In genomic region chr5:151570058-151570457, GRCh38 we compare ENCODE assay signal across 27 cellular contexts. TPM values are rescaled to one million over a fixed set of nuclear protein-coding genes. Genes with fewer than 3 reads are reported as not detected.
A peak's percentile ranks its signal among the peaks of the same experiment; 100 is the strongest.
DNase-seq lines count a peak whose midpoint lies in the region; ATAC-seq and TF ChIP-seq lines count a peak whose summit lies in the region.
"Had no signal": no experiment of that assay in that cellular context is flagged by ENCODE, and none has a peak within 500 bp of the region (broad histone marks: within the 10 kb centered on the region; RNA-seq: fewer than 3 reads in every experiment).

No MANE protein-coding gene starts in this region.

- H3K4me3 Mint-ChIP-seq in MCF 10A (ENCODE audit: unreplicated experiment), result no peak overlapping the region
- no peak overlapping the region for H3K4me3 Mint-ChIP-seq in activated CD4-positive, alpha-beta memory T cell treated with anti-CD3 and anti-CD28 coated beads for 36 hours
- H3K4me3 Mint-ChIP-seq: activated CD8-positive, alpha-beta T cell treated with anti-CD3 and anti-CD28 coated beads for 36 hours; activated naive CD8-positive, alpha-beta T cell treated with anti-CD3 and anti-CD28 coated beads, Interleukin-2, amount 10 ng/mL, durations not matched to agents 7 days and 5 days; stimulated activated naive B cell treated with anti-CD40 and anti-IgM and Interleukin-4, amounts not matched to agents 10 μg/mL and 1 μg/mL and 100 μg/mL, for 72 hours had no signal

- H3K27me3 Mint-ChIP-seq in MCF 10A (ENCODE audit: insufficient read depth, unreplicated experiment), result no peaks in the 10 kb centered on the region
- H3K27me3 Mint-ChIP-seq in activated CD4-positive, alpha-beta memory T cell treated with anti-CD3 and anti-CD28 coated beads for 36 hours, result peaks cover 15% of the 10 kb centered on the region
- H3K27me3 Mint-ChIP-seq: activated CD8-positive, alpha-beta T cell treated with anti-CD3 and anti-CD28 coated beads for 36 hours had no signal

- BruUV-seq in MCF 10A (replicated peaks; lab: Mats Ljungman, UMichigan), result no TSS peak

- peaks cover 59% of the 10 kb centered on the region for H3K4me1 Mint-ChIP-seq in MCF 10A (ENCODE audit: insufficient read depth, unreplicated experiment)
- peaks cover 9% of the 10 kb centered on the region for H3K4me1 Mint-ChIP-seq in activated CD4-positive, alpha-beta memory T cell treated with anti-CD3 and anti-CD28 coated beads for 36 hours (ENCODE audit: low read depth)
- H3K4me1 Mint-ChIP-seq: activated naive CD8-positive, alpha-beta T cell treated with anti-CD3 and anti-CD28 coated beads, Interleukin-2, amount 10 ng/mL, durations not matched to agents 7 days and 5 days had no signal

- H3K4me1 ChIP-seq in iPS-20b (ENCODE audit: insufficient read depth, low read length), result 0 out of 2 replicates have a peak, but pooled peaks cover 2% of the 10 kb centered on the region
- H3K4me1 ChIP-seq in gastrocnemius medialis, result peaks cover 0 to 4% of the 10 kb centered on the region in 2 donors
- H3K4me1 ChIP-seq: BLaER1, HAP-1, SJSA1, spleen had no signal

- TF ChIP-seq POLR2A in gastrocnemius medialis (IDR thresholded peaks at IDR 0.05), result peak in 1 of 2 donors; percentile 29

- peak; percentile 60 to 94 for ATAC-seq in gastrocnemius medialis
- ATAC-seq in GM21737 (IDR thresholded peaks at IDR 0.05; ENCODE audit: unreplicated experiment), result no peak
- no peak for ATAC-seq in HG03139 (IDR thresholded peaks at IDR 0.05; ENCODE audit: unreplicated experiment)
- ATAC-seq: Panc1 had no signal

- intact Hi-C loops in MCF 10A (cut with micrococcal nuclease) (loop anchor here (2.0 to 5.0 kb wide), 2 partner anchors 47 to 83 kb away; no protein-coding TSS in a partner anchor), gastrocnemius medialis (cut with DNase I; ENCODE audit: low total_unique reads) (no loop called here)
- intact Hi-C loops in activated CD4-positive, alpha-beta memory T cell treated with anti-CD3 and anti-CD28 coated beads for 36 hours (cut with micrococcal nuclease), result no loop called here

- in situ Hi-C loops in gastrocnemius medialis (cut with MboI; ENCODE audit: low sequenced_read_pairs in 4 of 4), result no loop called here

- no peak for TF ChIP-seq CTCF in MCF 10A (IDR thresholded peaks at IDR 0.05; ENCODE audit: unreplicated experiment)
- TF ChIP-seq CTCF in gastrocnemius medialis (IDR thresholded peaks at IDR 0.05 in 4 of 5, conservative IDR thresholded peaks at IDR 0.05 in 1 of 5), result no peak

- no peaks in the 10 kb centered on the region for H3K9me3 Mint-ChIP-seq in MCF 10A (ENCODE audit: unreplicated experiment)
- H3K9me3 Mint-ChIP-seq in activated CD4-positive, alpha-beta memory T cell treated with anti-CD3 and anti-CD28 coated beads for 36 hours, result no peaks in the 10 kb centered on the region
- H3K9me3 Mint-ChIP-seq: activated CD8-positive, alpha-beta T cell treated with anti-CD3 and anti-CD28 coated beads for 36 hours; activated naive CD8-positive, alpha-beta T cell treated with anti-CD3 and anti-CD28 coated beads, Interleukin-2, amount 10 ng/mL, durations not matched to agents 7 days and 5 days had no signal

- H3K27ac ChIP-seq in iPS-20b (ENCODE audit: low read length) (no peak overlapping the region), gastrocnemius medialis (no peak overlapping the region)
- H3K27ac ChIP-seq: BLaER1, HL-60, SJSA1, spleen had no signal

- POLR2A ChIA-PET in MCF 10A (lab: Yijun Ruan, JAX), result interaction anchor here (0.7 to 8.9 kb wide), 16 partner anchors 10 to 317 kb away, joined by 3 to 304 read pairs (median 6); partner anchors contain the start of genes FAT2 and GM2A
- POLR2A ChIA-PET in activated CD4-positive, alpha-beta memory T cell treated with anti-CD3 and anti-CD28 coated beads for 36 hours (lab: Charles Lee), result no interaction called here

- peak overlapping the region; percentile 57 for H3K27ac Mint-ChIP-seq in MCF 10A (ENCODE audit: low read depth, unreplicated experiment)
- no peak overlapping the region for H3K27ac Mint-ChIP-seq in activated CD4-positive, alpha-beta memory T cell treated with anti-CD3 and anti-CD28 coated beads for 36 hours
- H3K27ac Mint-ChIP-seq: activated CD8-positive, alpha-beta T cell treated with anti-CD3 and anti-CD28 coated beads for 36 hours; activated naive CD8-positive, alpha-beta T cell treated with anti-CD3 and anti-CD28 coated beads, Interleukin-2, amount 10 ng/mL, durations not matched to agents 7 days and 5 days had no signal

- H3K9me3 ChIP-seq in iPS-20b (ENCODE audit: insufficient read depth, low read depth, low read length) (no peaks in the 10 kb centered on the region), gastrocnemius medialis (no peaks in the 10 kb centered on the region)
- H3K9me3 ChIP-seq: HAP-1, SJSA1, spleen had no signal

- DNase-seq in HPDE6-E6E7 (ENCODE audit: extremely low spot score) (peak; percentile 72), MCF 10A (ENCODE audit: unreplicated experiment) (peak; percentile 90), gastrocnemius medialis (no peak), NCI-H2196 (lab: John Stamatoyannopoulos, UW; ENCODE audit: unreplicated experiment) (no peak)
- no peak for DNase-seq in activated CD4-positive, alpha-beta memory T cell treated with anti-CD3 and anti-CD28 coated beads for 36 hours
- DNase-seq: ACHN; activated CD4-positive, CD25-positive, alpha-beta regulatory T cell treated with anti-CD3 and anti-CD28 coated beads, Interleukin-2, amount 50 U/mL, for 72 hours; activated CD8-positive, alpha-beta T cell treated with anti-CD3 and anti-CD28 coated beads for 36 hours; activated naive CD8-positive, alpha-beta T cell treated with anti-CD3 and anti-CD28 coated beads, Interleukin-2, amount 10 ng/mL, durations not matched to agents 7 days and 5 days; cerebellar nuclear complex; foreskin melanocyte; hippocampal formation; NCI-H1417; spleen; stimulated activated CD4-positive, alpha-beta T cell treated with anti-CD3 and anti-CD28 coated beads, Interleukin-4, amount 100 ng/mL, for 1 hour; stimulated activated naive B cell treated with anti-CD40 and anti-IgM and Interleukin-4, amounts not matched to agents 10 μg/mL and 1 μg/mL and 100 μg/mL, for 72 hours had no signal

- H3K36me3 ChIP-seq in iPS-20b (ENCODE audit: insufficient read depth, low read depth, low read length) (no peaks in the 10 kb centered on the region), gastrocnemius medialis (no peaks in the 10 kb centered on the region)
- H3K36me3 ChIP-seq: BLaER1, HAP-1, SJSA1, spleen had no signal

- H3K4me3 ChIP-seq in iPS-20b (ENCODE audit: low read length) (peak overlapping the region; percentile 35; the same call in 1 of the 2 replicates), gastrocnemius medialis (no peak overlapping the region)
- H3K4me3 ChIP-seq: BLaER1, GM12878, HAP-1, lung, SJSA1, spleen had no signal

- H3K36me3 Mint-ChIP-seq in MCF 10A (ENCODE audit: insufficient read depth, unreplicated experiment), result peaks cover 10% of the 10 kb centered on the region
- no peaks in the 10 kb centered on the region for H3K36me3 Mint-ChIP-seq in activated CD4-positive, alpha-beta memory T cell treated with anti-CD3 and anti-CD28 coated beads for 36 hours
- H3K36me3 Mint-ChIP-seq: activated naive CD8-positive, alpha-beta T cell treated with anti-CD3 and anti-CD28 coated beads, Interleukin-2, amount 10 ng/mL, durations not matched to agents 7 days and 5 days had no signal

- CTCF ChIA-PET in MCF 10A (lab: Yijun Ruan, JAX), result interaction anchor here (0.7 to 26.8 kb wide), 20 partner anchors 10 to 172 kb away, joined by 3 to 467 read pairs (median 6); partner anchors contain the start of gene FAT2
- CTCF ChIA-PET in activated CD4-positive, alpha-beta memory T cell treated with anti-CD3 and anti-CD28 coated beads for 36 hours (lab: Charles Lee), result no interaction called here

- H3K9ac ChIP-seq in iPS-20b (ENCODE audit: low read depth, low read length), result no peak overlapping the region
- H3K9ac ChIP-seq: BLaER1 had no signal

- H3K27me3 ChIP-seq in iPS-20b (ENCODE audit: insufficient read depth, low read length), result 0 out of 2 replicates have a peak, but pooled peaks cover 18% of the 10 kb centered on the region
- no peaks in the 10 kb centered on the region for H3K27me3 ChIP-seq in gastrocnemius medialis
- H3K27me3 ChIP-seq: BLaER1, spleen had no signal

RNA-seq across cellular contexts. Expression of gene FAT2, which starts 21.1 kb away (rescaled TPM):
- total RNA-seq in MCF 10A (2022) (5.9 and 9.9 TPM in 2 replicates), gastrocnemius medialis (not detected)
- total RNA-seq in activated CD4-positive, alpha-beta memory T cell treated with anti-CD3 and anti-CD28 coated beads for 36 hours, result not detected
- total RNA-seq: activated CD8-positive, alpha-beta T cell treated with anti-CD3 and anti-CD28 coated beads for 36 hours; activated naive CD8-positive, alpha-beta T cell treated with anti-CD3 and anti-CD28 coated beads, Interleukin-2, amount 10 ng/mL, durations not matched to agents 7 days and 5 days; T-helper 1 cell treated with Interleukin-12 subunit alpha and Interleukin-12 subunit beta and Interleukin-4 antibody, amounts not matched to agents 30 ng/mL and 1 ng/mL, for 36 hours had no signal

Comparison
In these comparisons a context has a peak if more than half of its experiments do, and no peak if none do; other contexts are left out.
1. DNase-seq: peak in HPDE6-E6E7 (single experiment) and MCF 10A (single experiment); none in gastrocnemius medialis (0 of 2), activated CD4-positive, alpha-beta memory T cell treated with anti-CD3 and anti-CD28 coated beads for 36 hours (single experiment) and NCI-H2196 (single experiment).
2. ATAC-seq: peak in gastrocnemius medialis (2 of 2); none in GM21737 (single experiment) and HG03139 (single experiment).